ENCODE assay signal across 8 cellular contexts in the genomic region with DNA sequence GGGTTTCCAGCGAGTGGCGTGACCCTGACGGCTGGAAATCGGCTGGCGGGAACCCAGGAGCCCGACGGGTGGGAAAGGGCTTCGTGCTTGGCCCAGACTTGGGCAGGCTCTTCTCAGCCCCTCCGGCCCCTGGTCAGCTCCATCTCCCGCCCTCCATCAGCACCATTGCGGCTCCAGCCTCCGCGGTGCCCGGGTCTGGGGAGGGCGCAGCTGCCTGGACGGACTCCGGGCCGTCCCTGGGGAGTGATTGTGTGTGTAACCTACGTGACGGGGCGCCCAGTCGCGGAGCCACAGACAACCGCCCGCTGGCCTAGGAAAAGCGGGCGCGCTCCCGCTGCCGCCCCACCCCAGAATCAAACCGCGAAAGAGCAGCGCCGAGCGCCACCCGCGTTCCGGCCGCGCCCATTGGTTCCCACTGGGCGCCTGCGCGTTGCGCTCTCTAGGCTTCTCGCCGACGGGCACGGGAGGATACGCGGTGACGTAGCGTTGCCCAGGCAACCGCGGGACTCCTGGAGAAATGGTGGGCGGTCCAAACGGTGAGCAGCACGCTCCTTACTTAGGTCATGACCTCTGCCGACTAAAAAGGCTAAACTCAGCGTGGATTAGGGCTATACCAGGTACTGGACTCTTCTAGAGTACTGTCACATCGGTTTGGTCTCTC. TPM values are rescaled to one million over a fixed set of nuclear protein-coding genes. Genes with fewer than 3 reads are reported as not detected.
DNase-seq lines count a peak whose midpoint lies in the region; TF ChIP-seq lines count a peak whose summit lies in the region.

Gene CFAP20DC, minus strand, starts transcription at position 355 of the 661 bp plus-strand sequence. CDS start 394 bp downstream, outside the sequence.

- H3K9ac ChIP-seq in trophoblast cell (ENCODE audit: low read length), result peak within 1 kb of the TSS; percentile 82

- H3K4me3 ChIP-seq in H7 (ENCODE audit: insufficient read depth, low read depth, low read length) (peak within 1 kb of the TSS; percentile 68), MG63 (peak within 1 kb of the TSS; percentile 57), trophoblast cell (ENCODE audit: low read depth, low read length) (peak within 1 kb of the TSS; percentile 87), transverse colon (peak within 1 kb of the TSS; percentile 42 to 53 (median 46))

- H3K14ac ChIP-seq in trophoblast cell (ENCODE audit: low read length), result peak within 1 kb of the TSS; percentile 52

- H2BK120ac ChIP-seq in trophoblast cell (ENCODE audit: insufficient read depth, low read length, poor library complexity), result peak within 1 kb of the TSS; percentile 16

- WGBS in trophoblast cell (ENCODE audit: extremely low coverage, insufficient coverage, insufficient read length), result no CpG with 5 or more reads among the region's 60 CpGs
- WGBS in transverse colon (ENCODE audit: low coverage in 1 of 2), 2 donors, result 8% methylated on average over 34 of the region's 60 CpGs; no CpG with 5 or more reads in 1 of the 2 donors

- H4K91ac ChIP-seq in trophoblast cell (ENCODE audit: low read depth, low read length), result peak within 1 kb of the TSS; percentile 78

- H3K9me3 ChIP-seq in MG63 (no peaks in the 10 kb centered on the region), trophoblast cell (ENCODE audit: insufficient read depth, low read depth, low read length) (no peaks in the 10 kb centered on the region), transverse colon (no peaks in the 10 kb centered on the region)

- H3K27ac ChIP-seq in trophoblast cell (ENCODE audit: low read depth, low read length) (no peak within 1 kb of the TSS), transverse colon (peak within 1 kb of the TSS in 3 of 4 donors; percentile 47 to 71 (median 66))

- TF ChIP-seq EP300 in transverse colon (IDR thresholded peaks at IDR 0.05; ENCODE audit: low read depth), result no peak

- H3K4me1 ChIP-seq in trophoblast cell (ENCODE audit: control insufficient read depth in 1 of 2, insufficient read depth in 2 of 2, low read length in 2 of 2), result peaks cover 0 to 2% of the 10 kb centered on the region in 2 experiments
- H3K4me1 ChIP-seq in transverse colon, result peaks cover 0 to 3% (median 0%) of the 10 kb centered on the region in 4 donors

- H4K8ac ChIP-seq in trophoblast cell (ENCODE audit: low read depth, low read length), result peak within 1 kb of the TSS; percentile 93

- H3K79me2 ChIP-seq in trophoblast cell (ENCODE audit: control insufficient read depth, insufficient read depth, low read length, poor library complexity), result peaks cover 3% of the 10 kb centered on the region

- H3K4me2 ChIP-seq in trophoblast cell (ENCODE audit: low read length), result peak within 1 kb of the TSS; percentile 77

- no peak within 1 kb of the TSS for H3K23ac ChIP-seq in trophoblast cell (ENCODE audit: low read length)

- H3K79me1 ChIP-seq in trophoblast cell (ENCODE audit: low read length), result peaks cover 5% of the 10 kb centered on the region

- no peak within 1 kb of the TSS for H2AK5ac ChIP-seq in trophoblast cell (ENCODE audit: low read length)

- peak; percentile 52 for TF ChIP-seq POLR2A in transverse colon (IDR thresholded peaks at IDR 0.05)

- DNase-seq in ELR (ENCODE audit: low read depth) (peak; percentile 95), H7 (peak; percentile 93), MG63 (peak; percentile 93), SKM-1 (lab: John Stamatoyannopoulos, UW; ENCODE audit: unreplicated experiment) (peak; percentile 81), cardiac septum (ENCODE audit: low spot score) (peak; percentile 90), trophoblast cell (peak; percentile 91 to 98), transverse colon (peak; percentile 91)
- DNase-seq in activated naive CD8-positive, alpha-beta T cell treated with anti-CD3 and anti-CD28 coated beads, Interleukin-2, amount 50 U/mL, for 16 hours (ENCODE audit: low read depth, low spot score), result peak; percentile 70

- H4K12ac ChIP-seq in trophoblast cell (ENCODE audit: low read depth, low read length), result peak within 1 kb of the TSS; percentile 55

- no peaks in the 10 kb centered on the region for H3K36me3 ChIP-seq in H7 (replicated peaks; ENCODE audit: control insufficient read depth, insufficient read depth, low read length)
- H3K36me3 ChIP-seq in MG63, result no peaks in the 10 kb centered on the region
- no peaks in the 10 kb centered on the region for H3K36me3 ChIP-seq in trophoblast cell (ENCODE audit: control insufficient read depth in 1 of 2, insufficient read depth in 2 of 2, low read length in 2 of 2)
- no peaks in the 10 kb centered on the region for H3K36me3 ChIP-seq in transverse colon

- H2AFZ ChIP-seq in trophoblast cell (ENCODE audit: insufficient read depth, low read length, poor library complexity), result peak within 1 kb of the TSS; percentile 84

- peak within 1 kb of the TSS; percentile 15 for H2BK5ac ChIP-seq in trophoblast cell (ENCODE audit: low read depth, low read length, poor library complexity)

- no peak for TF ChIP-seq CTCF in transverse colon (IDR thresholded peaks at IDR 0.05)

- in situ Hi-C loops in transverse colon (cut with MboI; ENCODE audit: low pct_ligation_motif_present in 1 of 4, low pct_unique_long_range_greater_than_20kb in 1 of 4, low sequenced_read_pairs in 3 of 4), result loop anchor here in 2 of 4 donors (10.0 to 25.0 kb wide), 2 partner anchors 405 to 412 kb away; no protein-coding TSS in a partner anchor

- no peak within 1 kb of the TSS for H2BK12ac ChIP-seq in trophoblast cell (ENCODE audit: low read length)

- H3K27me3 ChIP-seq in H7 (ENCODE audit: control insufficient read depth, insufficient read depth, low read length) (no peaks in the 10 kb centered on the region), MG63 (no peaks in the 10 kb centered on the region), trophoblast cell (ENCODE audit: insufficient read depth, low read length) (no peaks in the 10 kb centered on the region), transverse colon (no peaks in the 10 kb centered on the region)

- peak within 1 kb of the TSS; percentile 41 for H3K4ac ChIP-seq in trophoblast cell (ENCODE audit: low read depth, low read length)

- peak within 1 kb of the TSS; percentile 43 for H3K18ac ChIP-seq in trophoblast cell (ENCODE audit: low read length)

- intact Hi-C loops in cardiac septum (cut with DNase I) (loop anchor here (5.0 to 10.0 kb wide), 2 partner anchors 225 to 408 kb away; no protein-coding TSS in a partner anchor), transverse colon (cut with DNase I; ENCODE audit: low total_unique reads) (no loop called here)

RNA-seq across cellular contexts. Expression of gene CFAP20DC, which starts in this region (rescaled TPM):
- total RNA-seq in H7 (2014; rRNA removed; shearing (Covaris generic)), result 4.7 and 9.9 TPM in 2 replicates
- total RNA-seq in MG63 (2014; rRNA removed; shearing (Covaris generic); ENCODE audit: low replicate concordance), result 1.3 and 5.8 TPM in 2 replicates
- total RNA-seq in cardiac septum (0.08 TPM), transverse colon (under 1 TPM in 2 of 4 donors, not detected in 2; 0.20 to 0.82 TPM)
- polyA plus RNA-seq in trophoblast cell (2013), result 1.7 and 2.1 TPM in 2 replicates

Comparison
In these comparisons a context has a peak if more than half of its experiments do, and no peak if none do; other contexts are left out.
1. Peak in DNase-seq in cardiac septum; RNA of the gene not detected or under 1 TPM.
2. Peak in DNase-seq, H3K4me3 ChIP-seq and H3K27ac ChIP-seq in transverse colon; RNA of the gene not detected or under 1 TPM.